ENCODE assay signal across 10 cellular contexts in the genomic region with DNA sequence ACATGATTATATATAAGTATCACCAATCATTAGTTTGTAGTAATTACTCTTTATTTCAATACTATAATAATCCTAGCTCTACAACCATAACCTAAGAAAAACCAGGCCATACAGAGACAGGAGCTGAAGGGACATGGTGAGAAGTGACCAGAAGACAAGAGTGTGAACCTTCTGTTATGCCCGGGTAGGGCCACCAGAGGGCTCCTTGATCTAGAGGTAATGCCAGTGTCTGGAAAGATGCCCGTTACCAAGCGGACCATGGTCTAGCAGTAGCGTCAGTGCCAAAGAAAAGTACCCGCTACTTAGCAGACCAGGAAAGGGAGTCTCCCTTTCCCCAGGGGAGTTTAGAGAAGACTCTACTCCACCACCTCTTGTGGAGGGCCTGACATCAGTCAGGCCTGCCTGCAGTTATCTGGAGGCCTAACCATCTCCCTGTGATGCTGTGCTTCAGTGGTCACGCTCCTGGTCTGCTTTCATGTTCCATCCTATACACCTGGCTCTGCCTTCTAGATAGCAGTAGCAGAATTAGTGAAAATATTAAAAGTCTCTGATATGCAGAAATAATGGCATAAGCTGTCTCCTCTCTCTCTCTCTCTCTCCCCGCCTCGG. TPM values are rescaled to one million over a fixed set of nuclear protein-coding genes. Genes with fewer than 3 reads are reported as not detected.
DNase-seq lines count a peak whose midpoint lies in the region; TF ChIP-seq lines count a peak whose summit lies in the region.
"Not testable (repeated sequence)": the region's sequence is repeated elsewhere in the genome, so short reads cannot be mapped to it uniquely, and the experiment has no call there.
"Had no signal": no experiment of that assay in that cellular context is flagged by ENCODE, and none has a peak within 500 bp of the region (broad histone marks: within the 10 kb centered on the region; RNA-seq: fewer than 3 reads in every experiment).

No MANE protein-coding gene starts in this region.

- TF ChIP-seq CTCF in AG09309 (IDR thresholded peaks at IDR 0.05; ENCODE audit: control insufficient read depth, insufficient read depth, low read depth, low read length, missing control alignments), result peak; percentile 38
- peak; percentile 66 for TF ChIP-seq CTCF in GM06990 (IDR thresholded peaks at IDR 0.05; ENCODE audit: insufficient read depth, low read length, poor library complexity, severe bottlenecking)
- peak; percentile 41 for TF ChIP-seq CTCF in SK-N-SH (IDR thresholded peaks at IDR 0.05)
- TF ChIP-seq CTCF in astrocyte of the cerebellum (IDR thresholded peaks at IDR 0.05; ENCODE audit: low read depth, low read length, missing control alignments), result peak; percentile 30
- peak; percentile 21 for TF ChIP-seq CTCF in foreskin fibroblast (IDR thresholded peaks at IDR 0.05; ENCODE audit: low read depth, low read length)

- H3K27ac ChIP-seq in SK-N-SH (ENCODE audit: low read depth in 2 of 2, low read length in 1 of 2), result not testable (repeated sequence)

- in situ Hi-C loops in astrocyte of the cerebellum (cut with HindIII; ENCODE audit: low sequenced_read_pairs), result not testable (repeated sequence)

- not testable (repeated sequence) for H3K4me3 ChIP-seq in AG09309 (ENCODE audit: control insufficient read depth, low read depth, low read length); GM06990 (replicated peaks; ENCODE audit: low read depth, low read length); SK-N-SH (ENCODE audit: low read depth in 2 of 2, low read length in 1 of 2); astrocyte of the cerebellum (ENCODE audit: low read depth, low read length); foreskin fibroblast (ENCODE audit: low read depth in 1 of 2, low read length in 2 of 2)

- H3K27me3 ChIP-seq in GM06990 (replicated peaks; ENCODE audit: control insufficient read depth, insufficient read depth, low read length); SK-N-SH (ENCODE audit: insufficient read depth): not testable (repeated sequence)

- not testable (repeated sequence) for H3F3A ChIP-seq in SK-N-SH (replicated peaks; ENCODE audit: insufficient read depth)

- not testable (repeated sequence) for H3K4me2 ChIP-seq in SK-N-SH

- not testable (repeated sequence) for H3K36me3 ChIP-seq in GM06990 (ENCODE audit: control insufficient read depth, insufficient read depth, low read length); SK-N-SH (replicated peaks in 1 of 2; ENCODE audit: control insufficient read depth in 1 of 2, insufficient read depth in 2 of 2, low read length in 1 of 2)

- H4K20me1 ChIP-seq in SK-N-SH (ENCODE audit: insufficient read depth), result not testable (repeated sequence)

- TF ChIP-seq RAD21 in SK-N-SH (IDR thresholded peaks at IDR 0.05; ENCODE audit: low read length), result 0 out of 2 replicates have a peak, but pooled peaks have one; percentile 13

- CTCF ChIA-PET in SK-N-SH (lab: Yijun Ruan, JAX), result interaction anchor here (0.9 to 1.9 kb wide), 3 partner anchors 13 to 38 kb away, joined by 3 to 7 read pairs (median 3); a partner anchor contains a TSS

- not testable (repeated sequence) for H3K79me2 ChIP-seq in SK-N-SH (ENCODE audit: insufficient read depth)

- H3K9me3 ChIP-seq in SK-N-SH, result not testable (repeated sequence)

- DNase-seq in AG09309 (ENCODE audit: low read depth); GM06990 (ENCODE audit: extremely low read depth, insufficient read length); SK-N-SH; astrocyte of the cerebellum (ENCODE audit: low read depth): not testable (repeated sequence)
- peak in 59 of 76 experiments; percentile 19 to 85 (median 57) for DNase-seq in HUDEP-2 (lab: John Stamatoyannopoulos, UW; ENCODE audit: unreplicated experiment in 76 of 76)
- DNase-seq in NCI-H446 (lab: John Stamatoyannopoulos, UW), result peak; percentile 21 to 72
- DNase-seq in foreskin fibroblast, result peak; percentile 7 to 31
- DNase-seq in myocyte (ENCODE audit: low read depth), result peak; percentile 20

- not testable (repeated sequence) for H3K9me2 ChIP-seq in SK-N-SH

- H3K4me1 ChIP-seq in SK-N-SH (ENCODE audit: control insufficient read depth in 1 of 2, insufficient read depth in 2 of 2, low read depth in 1 of 2, low read length in 1 of 2), result not testable (repeated sequence)

- H3K9ac ChIP-seq in SK-N-SH, result not testable (repeated sequence)

- WGBS in SK-N-SH (ENCODE audit: low lambda C conversion rate), result 55% methylated on average over 5 of the region's 8 CpGs

- not testable (repeated sequence) for H2AFZ ChIP-seq in SK-N-SH (ENCODE audit: low read depth)

- not testable (repeated sequence) for TF ChIP-seq EP300 in SK-N-SH (IDR thresholded peaks at IDR 0.05; ENCODE audit: borderline replicate concordance in 1 of 2, low read depth in 1 of 2, low read length in 1 of 2)

- POLR2A ChIA-PET in SK-N-SH (lab: Yijun Ruan, JAX), result not testable (repeated sequence)

TF ChIP-seq in SK-N-SH, 30 proteins besides CTCF, POLR2A, EP300 and RAD21:
- 0 out of 2 replicates have a peak, but pooled peaks have one; percentile 13 for TF ChIP-seq SMC3 (IDR thresholded peaks at IDR 0.05; ENCODE audit: low read depth, low read length)

RNA-seq across cellular contexts. Expression of a gene that starts 18.7 kb away (rescaled TPM):
- polyA plus RNA-seq in SK-N-SH (2012; rRNA removed), result not detected in 2 replicates
- polyA plus RNA-seq in SK-N-SH (2012; cell fraction: cytosol; rRNA removed), result 0.01 and 0.04 TPM in 2 replicates
- polyA plus RNA-seq in SK-N-SH (2012; cell fraction: nucleus; rRNA removed), result 0.02 TPM in 1 of 2 replicates, not detected in the other
- total RNA-seq in myocyte, result not detected in 2 replicates
- not detected for polyA plus RNA-seq in myocyte (2012)
- total RNA-seq: activated naive CD8-positive, alpha-beta T cell treated with anti-CD3 and anti-CD28 coated beads for 36 hours had no signal
- polyA plus RNA-seq: IgD-negative memory B cell had no signal

RNA-seq across cellular contexts. Expression of a gene that starts 42.3 kb away (rescaled TPM):
- polyA plus RNA-seq in SK-N-SH (2012; rRNA removed), result 0.79 and 1.3 TPM in 2 replicates
- 1.2 TPM in 2 replicates for polyA plus RNA-seq in SK-N-SH (2012; cell fraction: cytosol; rRNA removed)
- polyA plus RNA-seq in SK-N-SH (2012; cell fraction: nucleus; rRNA removed), result 0.46 and 1.2 TPM in 2 replicates
- total RNA-seq in myocyte, result 7.3 and 7.8 TPM in 2 replicates
- 4.0 TPM for polyA plus RNA-seq in myocyte (2012)
- total RNA-seq: activated naive CD8-positive, alpha-beta T cell treated with anti-CD3 and anti-CD28 coated beads for 36 hours had no signal
- polyA plus RNA-seq: IgD-negative memory B cell had no signal
